28 cellular contexts compared by ENCODE assay signal in genomic region chr5:116419258-116419657, GRCh38.
"Had no signal": no experiment of that assay in that cellular context is flagged by ENCODE, and none has a peak within 500 bp of the region (broad histone marks: within the 10 kb centered on the region; RNA-seq: fewer than 3 reads in every experiment).

No MANE protein-coding gene starts in this region.

- DNase-seq: activated CD4-positive, alpha-beta memory T cell treated with anti-CD3 and anti-CD28 coated beads, Interleukin-2, amount 10 ng/mL, durations not matched to agents 7 days and 5 days; activated CD4-positive, alpha-beta T cell treated with anti-CD3 and anti-CD28 coated beads for 1 hour; activated CD4-positive, alpha-beta T cell treated with anti-CD3 and anti-CD28 coated beads for 48 hours; activated CD4-positive, CD25-positive, alpha-beta regulatory T cell; activated CD8-positive, alpha-beta memory T cell treated with anti-CD3 and anti-CD28 coated beads for 24 hours; activated CD8-positive, alpha-beta memory T cell treated with anti-CD3 and anti-CD28 coated beads, Interleukin-2, amount 10 ng/mL, durations not matched to agents 7 days and 5 days; activated CD8-positive, alpha-beta memory T cell treated with anti-CD3 and anti-CD28 coated beads, Interleukin-2, amount 50 U/mL, for 48 hours; activated effector memory CD4-positive, alpha-beta T cell treated with anti-CD3 and anti-CD28 coated beads, Interleukin-2, amount 50 U/mL, for 16 hours; activated naive CD4-positive, alpha-beta T cell; activated naive CD4-positive, alpha-beta T cell treated with anti-CD3 and anti-CD28 coated beads, Interleukin-2, amount 50 U/mL, for 16 hours; activated naive CD8-positive, alpha-beta T cell treated with anti-CD3 and anti-CD28 coated beads for 36 hours; activated T-cell treated with anti-CD3 and anti-CD28 coated beads, Interleukin-2, amount 50 U/mL, for 72 hours; amniotic stem cell; aorta; brain microvascular endothelial cell; central memory CD4-positive, alpha-beta T cell; NCI-H1092; NCI-H1436 treated with DMSO at 0.1 percent for 48 hours; NCI-H1694 treated with DMSO at 0.1 percent for 48 hours; NCI-H2171 treated with DMSO at 0.1 percent for 48 hours; NCI-H2227 treated with DMSO at 0.1 percent for 48 hours; NCI-H446; NCI-H524 treated with DMSO at 0.1 percent for 48 hours; SHP77; SJCRH30; T1000; WERI-Rb-1 had no signal

- H3K4me3 ChIP-seq: SJCRH30, SK-N-MC had no signal

- H3K27me3 ChIP-seq: brain microvascular endothelial cell, SJCRH30 had no signal

- H3K36me3 ChIP-seq: brain microvascular endothelial cell, SJCRH30, WERI-Rb-1 had no signal

- H3K9me3 ChIP-seq: SJCRH30 had no signal

- H3K27ac ChIP-seq: brain microvascular endothelial cell, SJCRH30, SK-N-MC, WERI-Rb-1 had no signal
